In the genomic region with DNA sequence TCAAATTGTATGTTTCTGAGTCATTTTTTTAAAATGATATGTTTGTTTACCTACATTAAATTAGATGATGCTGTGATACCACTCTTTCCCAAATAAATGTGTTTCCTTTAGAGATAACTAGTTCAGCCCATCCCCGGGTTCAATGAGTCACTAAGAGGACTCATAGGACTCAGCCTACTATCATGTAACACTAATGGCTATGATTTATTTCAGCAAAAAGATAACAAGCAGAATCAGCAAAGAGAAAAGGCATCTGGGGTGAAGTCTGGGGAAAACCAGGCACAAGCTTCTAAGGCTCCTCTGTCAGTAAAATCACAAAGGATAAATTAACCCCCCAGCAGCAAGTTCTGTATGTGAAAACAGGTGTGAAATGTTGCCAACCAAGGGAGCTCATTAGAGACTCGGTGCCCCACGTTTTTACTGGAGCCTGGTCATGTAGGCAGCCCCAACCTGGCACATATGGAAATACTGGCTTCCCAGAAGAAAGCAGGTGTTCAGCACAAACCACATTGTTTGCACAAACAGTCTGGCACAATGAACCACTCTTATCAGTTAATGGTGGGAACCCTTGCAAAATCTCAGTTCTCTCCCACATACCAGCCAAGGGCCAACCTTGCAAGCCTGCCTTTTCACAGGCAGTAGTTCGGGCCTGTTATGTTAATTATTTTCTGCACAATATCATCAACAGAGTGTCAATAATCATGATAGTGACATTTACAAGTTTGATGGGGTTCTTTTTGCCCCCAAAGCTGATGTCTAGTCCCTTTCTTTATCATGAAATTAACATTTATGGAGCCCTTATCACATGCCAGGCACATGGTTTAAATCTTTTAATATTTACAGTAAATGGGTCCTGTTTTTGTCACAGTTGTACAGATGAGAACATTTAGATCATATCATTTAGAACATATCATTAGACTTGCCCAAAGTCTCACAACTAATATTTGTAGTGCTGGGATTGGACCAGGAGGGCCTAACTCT, we compare ENCODE assay signal across 13 cellular contexts. TPM values are rescaled to one million over a fixed set of nuclear protein-coding genes. Genes with fewer than 3 reads are reported as not detected.
DNase-seq lines count a peak whose midpoint lies in the region; ATAC-seq, FAIRE-seq and TF ChIP-seq lines count a peak whose summit lies in the region.
"Had no signal": no experiment of that assay in that cellular context is flagged by ENCODE, and none has a peak within 500 bp of the region (broad histone marks: within the 10 kb centered on the region; RNA-seq: fewer than 3 reads in every experiment).

No MANE protein-coding gene starts in this region.

- DNase-seq in Daoy (ENCODE audit: low read depth) (peak; percentile 83), NCI-H2029 treated with DMSO at 0.1 percent for 48 hours (lab: John Stamatoyannopoulos, UW) (peak; percentile 93), SK-N-DZ (ENCODE audit: low spot score) (peak; percentile 71), mucosa of descending colon (no peak), GM12891 (ENCODE audit: insufficient read length, low spot score) (no peak), NK-92 (lab: John Stamatoyannopoulos, UW; ENCODE audit: unreplicated experiment) (no peak)
- DNase-seq in stimulated activated CD8-positive, alpha-beta memory T cell treated with anti-CD3 and anti-CD28 coated beads, Interleukin-4, amount 100 ng/mL, for 48 hours, result no peak
- DNase-seq: activated CD4-positive, CD25-positive, alpha-beta regulatory T cell; activated naive CD4-positive, alpha-beta T cell treated with anti-CD3 and anti-CD28 coated beads, Interleukin-2, amount 50 U/mL, for 16 hours; CD4-positive, alpha-beta memory T cell; stimulated activated CD4-positive, alpha-beta T cell treated with anti-CD3 and anti-CD28 coated beads, Interleukin-2, amount 100 ng/mL, for 24 hours had no signal

- no peak for FAIRE-seq in GM12891 (lab: Jason Lieb, UNC)

- no peaks in the 10 kb centered on the region for H3K36me3 ChIP-seq in mucosa of descending colon (ENCODE audit: low read depth)
- H3K36me3 ChIP-seq: thoracic aorta had no signal

- TF ChIP-seq CTCF in mucosa of descending colon (IDR thresholded peaks at IDR 0.05), result no peak

- no peak overlapping the region for H3K4me3 ChIP-seq in mucosa of descending colon
- H3K4me3 ChIP-seq: thoracic aorta had no signal

- no peaks in the 10 kb centered on the region for H3K9me3 ChIP-seq in mucosa of descending colon
- H3K9me3 ChIP-seq: thoracic aorta had no signal

- ATAC-seq in mucosa of descending colon (peak; percentile 89), GM18498 (IDR thresholded peaks at IDR 0.05; ENCODE audit: unreplicated experiment) (no peak)

- no peak for TF ChIP-seq POLR2A in GM12891 (IDR thresholded peaks at IDR 0.05; ENCODE audit: low read depth, low read length)

- H3K4me1 ChIP-seq in mucosa of descending colon (ENCODE audit: low read depth), result peaks cover 15% of the 10 kb centered on the region

- intact Hi-C loops in mucosa of descending colon (cut with DNase I, micrococcal nuclease), result no loop called here

TF ChIP-seq in GM12891, 5 proteins besides CTCF, POLR2A, EP300 and RAD21:
- TF ChIP-seq POU2F2 (IDR thresholded peaks at IDR 0.05; ENCODE audit: low read depth, low read length), result no peak
- no peak for TF ChIP-seq PAX5 (IDR thresholded peaks at IDR 0.05; ENCODE audit: insufficient read depth, low read length, severe bottlenecking)
- TF ChIP-seq POLR2AphosphoS5 (IDR thresholded peaks at IDR 0.05; ENCODE audit: low read depth, low read length), result no peak
- no peak for TF ChIP-seq SPI1 (IDR thresholded peaks at IDR 0.05; ENCODE audit: low read depth, low read length)
- TF ChIP-seq TAF1 (IDR thresholded peaks at IDR 0.05; ENCODE audit: low read depth, low read length), result no peak

RNA-seq across cellular contexts. Expression of a gene that starts 23.1 kb away (rescaled TPM):
- 447 and 452 TPM in 2 replicates for total RNA-seq in Daoy (2014; rRNA removed; shearing (Covaris generic))
- polyA plus RNA-seq in SK-N-DZ (2014; cell fraction: cytosol; rRNA removed), result 158 and 161 TPM in 2 replicates
- polyA plus RNA-seq in SK-N-DZ (2014; cell fraction: nucleus; rRNA removed), result 83.0 and 108 TPM in 2 replicates
- total RNA-seq in mucosa of descending colon, result 100 to 1,000 TPM in 2 of 3 donors, 10 to 100 TPM in 1; 61.3 to 165 (median 129) TPM
- 11.5 TPM for polyA plus RNA-seq in GM12891 (2012; ENCODE audit: low read depth, missing spikeins)

Comparison
In these comparisons a context has a peak if more than half of its experiments do, and no peak if none do; other contexts are left out.
1. DNase-seq: peak in Daoy (single experiment), NCI-H2029 treated with DMSO at 0.1 percent for 48 hours (single experiment) and SK-N-DZ (single experiment); none in mucosa of descending colon (0 of 3), GM12891 (single experiment), stimulated activated CD8-positive, alpha-beta memory T cell treated with anti-CD3 and anti-CD28 coated beads, Interleukin-4, amount 100 ng/mL, for 48 hours (single experiment) and NK-92 (single experiment).